Comparison of ENCODE assay signal across 22 cellular contexts in genomic region chr22:43636086-43636485, GRCh38.
"Had no signal": no experiment of that assay in that cellular context is flagged by ENCODE, and none has a peak within 500 bp of the region (broad histone marks: within the 10 kb centered on the region; RNA-seq: fewer than 3 reads in every experiment).

No MANE protein-coding gene starts in this region.

- H3K4me3 ChIP-seq: colonic mucosa, hepatocyte, left ventricle myocardium inferior, lower lobe of right lung, psoas muscle, right lobe of liver, spleen, tibial artery, upper lobe of right lung had no signal

- H3K4me2 ChIP-seq: hepatocyte had no signal

- H3K36me3 Mint-ChIP-seq: memory B cell had no signal

- H3K27ac ChIP-seq: colonic mucosa, foreskin keratinocyte, hepatocyte, left ventricle myocardium inferior, lower lobe of right lung, psoas muscle, right lobe of liver, spleen, tibial artery, upper lobe of right lung had no signal

- DNase-seq: colonic mucosa; dermis blood vessel endothelial cell; foreskin keratinocyte; kidney; left cardiac atrium; left ventricle myocardium inferior; lower lobe of right lung; midbrain; psoas muscle; retina; right lobe of liver; spleen; stimulated activated CD4-positive, alpha-beta T cell treated with anti-CD3 and anti-CD28 coated beads, Interleukin-15, amount 100 ng/mL, for 24 hours; stimulated activated CD4-positive, alpha-beta T cell treated with anti-CD3 and anti-CD28 coated beads, Interleukin-1b, Interleukin-23, amount 100 ng/mL, for 48 hours; stimulated activated CD4-positive, alpha-beta T cell treated with anti-CD3 and anti-CD28 coated beads, Interleukin-4, amount 100 ng/mL, for 24 hours; tibial artery; upper lobe of right lung had no signal

- H3K4me3 Mint-ChIP-seq: memory B cell; natural killer cell treated with Interleukin-12 subunit alpha and Interleukin-12 subunit beta and Interleukin-15 and Interleukin-18, amount 100 ng/mL, for 72 hours; stimulated activated memory B cell treated with anti-CD40 and anti-IgM and Interleukin-4, amounts not matched to agents 10 μg/mL and 1 μg/mL and 100 μg/mL, for 72 hours; stimulated activated naive CD8-positive, alpha-beta T cell treated with anti-CD3 and anti-CD28 coated beads, Interleukin-15, Interleukin-2, amounts not matched to agents 100 ng/mL and 50 ng/mL, for 24 hours had no signal

- FAIRE-seq: kidney had no signal

- H3K79me2 ChIP-seq: hepatocyte had no signal

- H3K4me1 ChIP-seq: colonic mucosa, foreskin keratinocyte, left ventricle myocardium inferior, lower lobe of right lung, psoas muscle, right lobe of liver, spleen, tibial artery, upper lobe of right lung had no signal

- H3K27ac Mint-ChIP-seq: memory B cell; natural killer cell treated with Interleukin-12 subunit alpha and Interleukin-12 subunit beta and Interleukin-15 and Interleukin-18, amount 100 ng/mL, for 72 hours; stimulated activated memory B cell treated with anti-CD40 and anti-IgM and Interleukin-4, amounts not matched to agents 10 μg/mL and 1 μg/mL and 100 μg/mL, for 72 hours; stimulated activated naive CD8-positive, alpha-beta T cell treated with anti-CD3 and anti-CD28 coated beads, Interleukin-15, Interleukin-2, amounts not matched to agents 100 ng/mL and 50 ng/mL, for 24 hours had no signal

- H3K9me3 ChIP-seq: colonic mucosa, right lobe of liver had no signal

- H3K27me3 ChIP-seq: colonic mucosa, foreskin keratinocyte, hepatocyte, right lobe of liver, tibial artery, upper lobe of right lung had no signal

- H3K36me3 ChIP-seq: colonic mucosa, left ventricle myocardium inferior, lower lobe of right lung, right lobe of liver, spleen, tibial artery, upper lobe of right lung had no signal

- ATAC-seq: foreskin keratinocyte; left cardiac atrium; lower lobe of right lung; natural killer cell treated with Interleukin-12 subunit alpha and Interleukin-12 subunit beta and Interleukin-15 and Interleukin-18, amount 100 ng/mL, for 72 hours; psoas muscle; right lobe of liver; stimulated activated memory B cell treated with anti-CD40 and anti-IgM and Interleukin-4, amounts not matched to agents 10 μg/mL and 1 μg/mL and 100 μg/mL, for 72 hours; upper lobe of right lung had no signal

- H3K4me1 Mint-ChIP-seq: memory B cell; stimulated activated memory B cell treated with anti-CD40 and anti-IgM and Interleukin-4, amounts not matched to agents 10 μg/mL and 1 μg/mL and 100 μg/mL, for 72 hours had no signal

- H2AFZ ChIP-seq: hepatocyte had no signal
